Comparison of ENCODE assay signal across 1 cellular context in genomic region chr1:19331262-19331878, GRCh38.
TF ChIP-seq lines count a peak whose summit lies in the region.

No MANE protein-coding gene starts in this region.

TF ChIP-seq in SK-N-SH, 30 proteins besides CTCF, POLR2A, EP300 and RAD21 (continued from another document):
- TF ChIP-seq, protein P1, sequence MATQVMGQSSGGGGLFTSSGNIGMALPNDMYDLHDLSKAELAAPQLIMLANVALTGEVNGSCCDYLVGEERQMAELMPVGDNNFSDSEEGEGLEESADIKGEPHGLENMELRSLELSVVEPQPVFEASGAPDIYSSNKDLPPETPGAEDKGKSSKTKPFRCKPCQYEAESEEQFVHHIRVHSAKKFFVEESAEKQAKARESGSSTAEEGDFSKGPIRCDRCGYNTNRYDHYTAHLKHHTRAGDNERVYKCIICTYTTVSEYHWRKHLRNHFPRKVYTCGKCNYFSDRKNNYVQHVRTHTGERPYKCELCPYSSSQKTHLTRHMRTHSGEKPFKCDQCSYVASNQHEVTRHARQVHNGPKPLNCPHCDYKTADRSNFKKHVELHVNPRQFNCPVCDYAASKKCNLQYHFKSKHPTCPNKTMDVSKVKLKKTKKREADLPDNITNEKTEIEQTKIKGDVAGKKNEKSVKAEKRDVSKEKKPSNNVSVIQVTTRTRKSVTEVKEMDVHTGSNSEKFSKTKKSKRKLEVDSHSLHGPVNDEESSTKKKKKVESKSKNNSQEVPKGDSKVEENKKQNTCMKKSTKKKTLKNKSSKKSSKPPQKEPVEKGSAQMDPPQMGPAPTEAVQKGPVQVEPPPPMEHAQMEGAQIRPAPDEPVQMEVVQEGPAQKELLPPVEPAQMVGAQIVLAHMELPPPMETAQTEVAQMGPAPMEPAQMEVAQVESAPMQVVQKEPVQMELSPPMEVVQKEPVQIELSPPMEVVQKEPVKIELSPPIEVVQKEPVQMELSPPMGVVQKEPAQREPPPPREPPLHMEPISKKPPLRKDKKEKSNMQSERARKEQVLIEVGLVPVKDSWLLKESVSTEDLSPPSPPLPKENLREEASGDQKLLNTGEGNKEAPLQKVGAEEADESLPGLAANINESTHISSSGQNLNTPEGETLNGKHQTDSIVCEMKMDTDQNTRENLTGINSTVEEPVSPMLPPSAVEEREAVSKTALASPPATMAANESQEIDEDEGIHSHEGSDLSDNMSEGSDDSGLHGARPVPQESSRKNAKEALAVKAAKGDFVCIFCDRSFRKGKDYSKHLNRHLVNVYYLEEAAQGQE (IDR thresholded peaks at IDR 0.05; ENCODE audit: low read depth, low read length) = no peak
- TF ChIP-seq JUND (IDR thresholded peaks at IDR 0.05) (no peak), POLR2AphosphoS5 (IDR thresholded peaks at IDR 0.05; ENCODE audit: low read depth, low read length) (no peak; the same call in 1 of the 2 replicates), TEAD4 (IDR thresholded peaks at IDR 0.05; ENCODE audit: borderline replicate concordance, insufficient read depth) (no peak), ELF1 (IDR thresholded peaks at IDR 0.05) (no peak), PBX3 (IDR thresholded peaks at IDR 0.05) (no peak), EZH2phosphoT487 (IDR thresholded peaks at IDR 0.05; ENCODE audit: borderline replicate concordance, low read depth) (no peak), GATA2 (CRISPR knock-in tag; IDR thresholded peaks at IDR 0.05) (no peak), MXI1 (IDR thresholded peaks at IDR 0.05; ENCODE audit: low read depth, low read length) (no peak), CHD2 (IDR thresholded peaks at IDR 0.05; ENCODE audit: low read length, partially characterized antibody) (no peak), RCOR1 (IDR thresholded peaks at IDR 0.05; ENCODE audit: low read length) (no peak), YY1 (IDR thresholded peaks at IDR 0.05; ENCODE audit: low read depth) (no peak)
- TF ChIP-seq, protein P2, sequence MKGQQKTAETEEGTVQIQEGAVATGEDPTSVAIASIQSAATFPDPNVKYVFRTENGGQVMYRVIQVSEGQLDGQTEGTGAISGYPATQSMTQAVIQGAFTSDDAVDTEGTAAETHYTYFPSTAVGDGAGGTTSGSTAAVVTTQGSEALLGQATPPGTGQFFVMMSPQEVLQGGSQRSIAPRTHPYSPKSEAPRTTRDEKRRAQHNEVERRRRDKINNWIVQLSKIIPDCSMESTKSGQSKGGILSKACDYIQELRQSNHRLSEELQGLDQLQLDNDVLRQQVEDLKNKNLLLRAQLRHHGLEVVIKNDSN (IDR thresholded peaks at IDR 0.05; ENCODE audit: borderline replicate concordance, low read depth) = no peak
- TF ChIP-seq, protein P3, sequence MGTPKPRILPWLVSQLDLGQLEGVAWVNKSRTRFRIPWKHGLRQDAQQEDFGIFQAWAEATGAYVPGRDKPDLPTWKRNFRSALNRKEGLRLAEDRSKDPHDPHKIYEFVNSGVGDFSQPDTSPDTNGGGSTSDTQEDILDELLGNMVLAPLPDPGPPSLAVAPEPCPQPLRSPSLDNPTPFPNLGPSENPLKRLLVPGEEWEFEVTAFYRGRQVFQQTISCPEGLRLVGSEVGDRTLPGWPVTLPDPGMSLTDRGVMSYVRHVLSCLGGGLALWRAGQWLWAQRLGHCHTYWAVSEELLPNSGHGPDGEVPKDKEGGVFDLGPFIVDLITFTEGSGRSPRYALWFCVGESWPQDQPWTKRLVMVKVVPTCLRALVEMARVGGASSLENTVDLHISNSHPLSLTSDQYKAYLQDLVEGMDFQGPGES (IDR thresholded peaks at IDR 0.05; ENCODE audit: low read depth, low read length) = no peak
